In genomic region chr13:53138369-53139036, GRCh38 we compare ENCODE assay signal across 1 cellular context.
TF ChIP-seq lines count a peak whose summit lies in the region.

No MANE protein-coding gene starts in this region.

TF ChIP-seq in GM23338, 12 proteins besides CTCF, POLR2A, EP300 and RAD21 (continued from another document):
- no peak for TF ChIP-seq ZNF462 (CRISPR knock-in tag; IDR thresholded peaks at IDR 0.05)
- TF ChIP-seq CREB1 (CRISPR knock-in tag; IDR thresholded peaks at IDR 0.05; ENCODE audit: low read depth), result no peak
- TF ChIP-seq ETS1 (IDR thresholded peaks at IDR 0.05), result no peak
- no peak for TF ChIP-seq STAT1 (IDR thresholded peaks at IDR 0.05; ENCODE audit: unreplicated experiment)
- TF ChIP-seq EZH2 (IDR thresholded peaks at IDR 0.05; ENCODE audit: low read depth, unreplicated experiment), result no peak
- no peak for TF ChIP-seq NANOG (IDR thresholded peaks at IDR 0.05; ENCODE audit: borderline replicate concordance)
- TF ChIP-seq ZNF114 (CRISPR knock-in tag; IDR thresholded peaks at IDR 0.05), result no peak
- no peak for TF ChIP-seq EZH2phosphoT487 (IDR thresholded peaks at IDR 0.05; ENCODE audit: unreplicated experiment)
- no peak for TF ChIP-seq POLR2AphosphoS5 (IDR thresholded peaks at IDR 0.05; ENCODE audit: low read depth)
